In genomic region chr17:16474012-16474725, GRCh38 we compare ENCODE assay signal across 2 cellular contexts.
TF ChIP-seq lines count a peak whose summit lies in the region.

No MANE protein-coding gene starts in this region.

TF ChIP-seq in GM23338, 12 proteins besides CTCF, POLR2A, EP300 and RAD21:
- TF ChIP-seq EZH2 (IDR thresholded peaks at IDR 0.05; ENCODE audit: low read depth, unreplicated experiment) (no peak), EZH2phosphoT487 (IDR thresholded peaks at IDR 0.05; ENCODE audit: unreplicated experiment) (no peak), CREB1 (CRISPR knock-in tag; IDR thresholded peaks at IDR 0.05; ENCODE audit: low read depth) (no peak), STAT1 (IDR thresholded peaks at IDR 0.05; ENCODE audit: unreplicated experiment) (no peak), JUNB (IDR thresholded peaks at IDR 0.05; ENCODE audit: unreplicated experiment) (no peak), ETS1 (IDR thresholded peaks at IDR 0.05) (no peak), ZNF331 (CRISPR knock-in tag; IDR thresholded peaks at IDR 0.05; ENCODE audit: low read depth) (no peak), REST (IDR thresholded peaks at IDR 0.05; ENCODE audit: unreplicated experiment) (no peak), POLR2AphosphoS5 (IDR thresholded peaks at IDR 0.05; ENCODE audit: low read depth) (no peak), NANOG (IDR thresholded peaks at IDR 0.05; ENCODE audit: borderline replicate concordance) (no peak), ZNF462 (CRISPR knock-in tag; IDR thresholded peaks at IDR 0.05) (no peak), ZNF114 (CRISPR knock-in tag; IDR thresholded peaks at IDR 0.05) (no peak)

TF ChIP-seq in H1, 55 proteins besides CTCF, POLR2A, EP300 and RAD21:
- TF ChIP-seq TEAD4 (IDR thresholded peaks at IDR 0.05; ENCODE audit: low read depth, low read length) (peak; percentile 68; the same call in 1 of the 2 replicates), E2F6 (IDR thresholded peaks at IDR 0.05) (no peak), RNF2 (IDR thresholded peaks at IDR 0.05; ENCODE audit: borderline replicate concordance, low read depth, low read length, missing control alignments, poor library complexity, severe bottlenecking) (no peak)
